28 cellular contexts compared by ENCODE assay signal in genomic region chr10:97911217-97911616, GRCh38.
"Had no signal": no experiment of that assay in that cellular context is flagged by ENCODE, and none has a peak within 500 bp of the region (broad histone marks: within the 10 kb centered on the region; RNA-seq: fewer than 3 reads in every experiment).

No MANE protein-coding gene starts in this region.

- H3K4me3 Mint-ChIP-seq: activated CD4-positive, alpha-beta memory T cell treated with anti-CD3 and anti-CD28 coated beads for 36 hours; activated CD4-positive, alpha-beta T cell treated with anti-CD3 and anti-CD28 coated beads, Interleukin-2, amount 10 ng/mL, durations not matched to agents 7 days and 5 days; activated naive CD4-positive, alpha-beta T cell treated with anti-CD3 and anti-CD28 coated beads, Interleukin-2, amount 10 ng/mL, durations not matched to agents 7 days and 5 days; activated naive CD8-positive, alpha-beta T cell treated with anti-CD3 and anti-CD28 coated beads for 36 hours; activated T-helper 17 cell treated with anti-CD3 and anti-CD28 coated beads, Interleukin-2, amount 50 U/mL, for 72 hours; IgD-negative memory B cell; T-cell had no signal

- FAIRE-seq: TTC549 had no signal

- H3K9me3 Mint-ChIP-seq: activated CD4-positive, alpha-beta memory T cell treated with anti-CD3 and anti-CD28 coated beads for 36 hours; activated CD4-positive, alpha-beta T cell treated with anti-CD3 and anti-CD28 coated beads, Interleukin-2, amount 10 ng/mL, durations not matched to agents 7 days and 5 days; activated naive CD4-positive, alpha-beta T cell treated with anti-CD3 and anti-CD28 coated beads, Interleukin-2, amount 10 ng/mL, durations not matched to agents 7 days and 5 days; activated naive CD8-positive, alpha-beta T cell treated with anti-CD3 and anti-CD28 coated beads for 36 hours; activated T-helper 17 cell treated with anti-CD3 and anti-CD28 coated beads, Interleukin-2, amount 50 U/mL, for 72 hours; T-cell had no signal

- H3K27ac ChIP-seq: breast epithelium, colonic mucosa, KMS-11, SK-N-MC, VCaP had no signal

- H3K4me1 ChIP-seq: colonic mucosa had no signal

- H3K36me3 ChIP-seq: breast epithelium, colonic mucosa had no signal

- H3K9ac ChIP-seq: KMS-11 had no signal

- H3K27ac Mint-ChIP-seq: activated CD4-positive, alpha-beta memory T cell treated with anti-CD3 and anti-CD28 coated beads for 36 hours; activated CD4-positive, alpha-beta T cell treated with anti-CD3 and anti-CD28 coated beads, Interleukin-2, amount 10 ng/mL, durations not matched to agents 7 days and 5 days; activated naive CD4-positive, alpha-beta T cell treated with anti-CD3 and anti-CD28 coated beads, Interleukin-2, amount 10 ng/mL, durations not matched to agents 7 days and 5 days; activated naive CD8-positive, alpha-beta T cell treated with anti-CD3 and anti-CD28 coated beads for 36 hours; activated T-helper 17 cell treated with anti-CD3 and anti-CD28 coated beads, Interleukin-2, amount 50 U/mL, for 72 hours; IgD-negative memory B cell; T-cell had no signal

- H3K4me1 Mint-ChIP-seq: activated T-helper 17 cell treated with anti-CD3 and anti-CD28 coated beads, Interleukin-2, amount 50 U/mL, for 72 hours had no signal

- H3K4me3 ChIP-seq: breast epithelium, colonic mucosa, SK-N-MC had no signal

- H3K27me3 ChIP-seq: breast epithelium, colonic mucosa had no signal

- ATAC-seq: activated T-helper 17 cell treated with anti-CD3 and anti-CD28 coated beads, Interleukin-2, amount 50 U/mL, for 72 hours; Right ventricle myocardium inferior; T-cell had no signal

- H3K36me3 Mint-ChIP-seq: activated CD4-positive, alpha-beta memory T cell treated with anti-CD3 and anti-CD28 coated beads for 36 hours; activated naive CD4-positive, alpha-beta T cell treated with anti-CD3 and anti-CD28 coated beads, Interleukin-2, amount 10 ng/mL, durations not matched to agents 7 days and 5 days; activated naive CD8-positive, alpha-beta T cell treated with anti-CD3 and anti-CD28 coated beads for 36 hours; T-cell had no signal

- DNase-seq: activated CD4-positive, alpha-beta memory T cell treated with anti-CD3 and anti-CD28 coated beads for 36 hours; activated CD4-positive, alpha-beta T cell treated with anti-CD3 and anti-CD28 coated beads, Interleukin-2, amount 10 ng/mL, durations not matched to agents 7 days and 5 days; activated CD4-positive, CD25-positive, alpha-beta regulatory T cell; activated gamma-delta T cell treated with Interleukin-2 at 50 U/mL for 16 hours; activated naive CD4-positive, alpha-beta T cell treated with anti-CD3 and anti-CD28 coated beads, Interleukin-2, amount 10 ng/mL, durations not matched to agents 7 days and 5 days; activated naive CD8-positive, alpha-beta T cell treated with anti-CD3 and anti-CD28 coated beads for 36 hours; activated T-cell treated with anti-CD3 and anti-CD28 coated beads for 4 hours; activated T-cell treated with anti-CD3 and anti-CD28 coated beads, Interleukin-2, amount 50 U/mL, for 48 hours; caudate nucleus; colonic mucosa; dermis blood vessel endothelial cell; MM.1S; NCI-H1930; NCI-H2171; NCI-H2227 treated with DMSO at 0.1 percent for 48 hours; NCI-H446 treated with DMSO at 0.1 percent for 48 hours; NCI-H526; T-cell; T-helper 2 cell; T1000 had no signal

- H3K9me3 ChIP-seq: breast epithelium, colonic mucosa had no signal

- H3K4me2 ChIP-seq: KMS-11 had no signal
